Comparison of ENCODE assay signal across 10 cellular contexts in the genomic region with DNA sequence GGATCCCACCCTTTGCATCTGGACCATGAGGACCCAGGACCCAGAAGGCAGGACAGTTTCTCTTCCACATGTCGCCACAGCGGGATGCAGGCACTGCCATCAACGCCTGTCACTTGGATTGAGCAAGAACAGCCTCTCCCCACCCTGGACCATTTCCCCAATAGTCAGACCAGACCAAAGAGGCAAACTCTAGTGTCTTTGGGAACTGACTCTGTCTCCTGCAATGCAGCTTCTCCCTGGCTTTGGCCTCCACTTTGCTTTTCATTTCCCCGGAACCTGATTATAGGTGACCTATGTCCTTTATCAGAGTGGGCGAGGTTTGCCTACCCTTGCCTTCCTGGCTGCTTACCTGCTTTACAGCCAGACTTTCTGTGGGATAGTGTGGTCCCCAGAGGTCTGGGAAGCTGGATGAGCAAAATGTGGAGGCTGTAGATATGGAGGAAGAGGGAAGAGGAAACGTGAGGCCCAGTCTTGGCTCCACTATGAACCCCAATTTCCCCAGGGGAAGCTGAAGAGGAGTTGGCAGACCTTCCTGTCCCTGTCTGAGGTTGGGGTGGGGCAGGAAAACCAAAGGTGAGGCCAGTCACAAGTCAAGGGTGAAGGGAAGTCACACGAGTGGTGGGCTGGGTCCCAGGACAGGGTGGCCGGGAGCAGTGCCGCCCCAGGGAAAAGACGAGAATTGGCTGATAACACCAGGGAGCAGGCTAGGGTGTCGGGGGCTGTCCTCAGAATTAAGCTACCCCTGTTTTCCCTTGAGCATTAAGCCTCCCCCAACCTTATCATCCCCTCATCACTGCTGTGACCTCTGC. TPM values are rescaled to one million over a fixed set of nuclear protein-coding genes. Genes with fewer than 3 reads are reported as not detected.
A peak's percentile ranks its signal among the peaks of the same experiment; 100 is the strongest.
DNase-seq lines count a peak whose midpoint lies in the region; ATAC-seq and TF ChIP-seq lines count a peak whose summit lies in the region.
"Had no signal": no experiment of that assay in that cellular context is flagged by ENCODE, and none has a peak within 500 bp of the region (broad histone marks: within the 10 kb centered on the region; RNA-seq: fewer than 3 reads in every experiment).

No MANE protein-coding gene starts in this region.

- H3K4me3 ChIP-seq in Peyer's patch (peak overlapping the region in 2 of 4 donors; percentile 57 to 61), esophagus squamous epithelium (no peak overlapping the region), suprapubic skin (peak overlapping the region; percentile 3)
- H3K4me3 ChIP-seq: smooth muscle cell had no signal

- in situ Hi-C loops in ACHN (cut with HindIII; ENCODE audit: low pct_ligation_motif_present, low pct_unique_long_range_greater_than_20kb, low sequenced_read_pairs) = no loop called here

- H3K9me3 ChIP-seq in Peyer's patch (no peaks in the 10 kb centered on the region), esophagus squamous epithelium (no peaks in the 10 kb centered on the region), suprapubic skin (no peaks in the 10 kb centered on the region)

- no peaks in the 10 kb centered on the region for H3K9me3 Mint-ChIP-seq in activated T-cell treated with anti-CD3 and anti-CD28 coated beads, Interleukin-2, amount 50 U/mL, for 72 hours

- H3K27ac Mint-ChIP-seq in activated T-cell treated with anti-CD3 and anti-CD28 coated beads, Interleukin-2, amount 50 U/mL, for 72 hours = peak overlapping the region; percentile 32

- ATAC-seq in activated T-cell treated with anti-CD3 and anti-CD28 coated beads, Interleukin-2, amount 50 U/mL, for 72 hours (replicated peaks in 1 of 2) = no peak
- ATAC-seq in left ventricle myocardium superior (no peak), esophagus mucosa (no peak)

- WGBS in esophagus squamous epithelium, 2 donors = 70 to 74% methylated on average over 9 to 11 of the region's 11 CpGs
- 73% methylated on average over 11 of the region's 11 CpGs for WGBS in suprapubic skin

- no peak for TF ChIP-seq EP300 in suprapubic skin (IDR thresholded peaks at IDR 0.05)

- H3K36me3 ChIP-seq in Peyer's patch (peaks cover 0 to 6% (median 0%) of the 10 kb centered on the region in 3 donors), esophagus squamous epithelium (peaks cover 0 to 10% (median 0%) of the 10 kb centered on the region in 3 donors), suprapubic skin (no peaks in the 10 kb centered on the region)

- intact Hi-C loops in esophagus squamous epithelium (cut with DNase I) (no loop called here), left ventricle myocardium superior (cut with micrococcal nuclease) (no loop called here)

- TF ChIP-seq CTCF in Peyer's patch (IDR thresholded peaks at IDR 0.05) (peak in 1 of 6 experiments; percentile 2), esophagus squamous epithelium (IDR thresholded peaks at IDR 0.05) (no peak), suprapubic skin (IDR thresholded peaks at IDR 0.05) (no peak)

- peaks cover 28 to 44% of the 10 kb centered on the region in 2 donors for H3K36me3 Mint-ChIP-seq in activated T-cell treated with anti-CD3 and anti-CD28 coated beads, Interleukin-2, amount 50 U/mL, for 72 hours (ENCODE audit: insufficient read depth in 2 of 2)

- peaks cover 10% of the 10 kb centered on the region for H3K27me3 Mint-ChIP-seq in activated T-cell treated with anti-CD3 and anti-CD28 coated beads, Interleukin-2, amount 50 U/mL, for 72 hours (ENCODE audit: low read depth)

- no peak for DNase-seq in activated T-cell treated with anti-CD3 and anti-CD28 coated beads, Interleukin-2, amount 50 U/mL, for 72 hours
- no peak for DNase-seq in activated T-cell treated with anti-CD3 and anti-CD28 coated beads, Interleukin-2, amount 50 U/mL, for 48 hours
- DNase-seq in Peyer's patch (peak in 1 of 3 donors; percentile 64), esophagus squamous epithelium (lab: John Stamatoyannopoulos, UW) (no peak), suprapubic skin (ENCODE audit: low spot score in 2 of 2) (no peak), ACHN (no peak), left ventricle myocardium superior (no peak)
- DNase-seq: foreskin melanocyte had no signal

- peak overlapping the region; percentile 86 to 98 for H3K4me3 Mint-ChIP-seq in activated T-cell treated with anti-CD3 and anti-CD28 coated beads, Interleukin-2, amount 50 U/mL, for 72 hours

- peaks cover 74% of the 10 kb centered on the region for H3K4me1 Mint-ChIP-seq in activated T-cell treated with anti-CD3 and anti-CD28 coated beads, Interleukin-2, amount 50 U/mL, for 72 hours (ENCODE audit: low read depth)

- TF ChIP-seq POLR2A in Peyer's patch (IDR thresholded peaks at IDR 0.05) = peak in 1 of 2 donors; percentile 48
- TF ChIP-seq POLR2A in esophagus squamous epithelium (IDR thresholded peaks at IDR 0.05) = no peak
- no peak for TF ChIP-seq POLR2A in suprapubic skin (IDR thresholded peaks at IDR 0.05)

- no peaks in the 10 kb centered on the region for H3K27me3 ChIP-seq in Peyer's patch
- no peaks in the 10 kb centered on the region for H3K27me3 ChIP-seq in esophagus squamous epithelium
- H3K27me3 ChIP-seq in suprapubic skin = no peaks in the 10 kb centered on the region

- H3K4me1 ChIP-seq in Peyer's patch = peaks cover 5 to 38% (median 14%) of the 10 kb centered on the region in 4 donors
- H3K4me1 ChIP-seq in esophagus squamous epithelium = peaks cover 54 to 80% (median 58%) of the 10 kb centered on the region in 3 donors
- peaks cover 64% of the 10 kb centered on the region for H3K4me1 ChIP-seq in suprapubic skin

- peak overlapping the region in 3 of 4 donors; percentile 71 to 92 (median 84) for H3K27ac ChIP-seq in Peyer's patch
- H3K27ac ChIP-seq in esophagus squamous epithelium = peak overlapping the region; percentile 17 to 69 (median 38)
- peak overlapping the region; percentile 20 for H3K27ac ChIP-seq in suprapubic skin

RNA-seq across cellular contexts. Expression of gene VDR, which starts 3.3 kb away (rescaled TPM):
- total RNA-seq in activated T-cell treated with anti-CD3 and anti-CD28 coated beads, Interleukin-2, amount 50 U/mL, for 72 hours = 100 to 1,000 TPM; 217 to 224 TPM
- total RNA-seq in Peyer's patch (100 to 1,000 TPM in 3 of 4 donors, 10 to 100 TPM in 1; 75.1 to 193 (median 156) TPM), esophagus squamous epithelium (10 to 100 TPM; 16.6 to 25.0 (median 21.3) TPM), suprapubic skin (10 to 100 TPM; 36.7 to 47.9 (median 41.2) TPM), left ventricle myocardium superior (0.20 TPM), esophagus mucosa (18.0 TPM)

Comparison
In these comparisons a context has a peak if more than half of its experiments do, and no peak if none do; other contexts are left out.
1. H3K27ac ChIP-seq: peak in every context shown above with its lines; median percentile 84 in Peyer's patch; 38 in esophagus squamous epithelium; 20 in suprapubic skin.
2. RNA of gene VDR, which starts 3.3 kb away (total RNA-seq): 217 to 224 TPM in activated T-cell treated with anti-CD3 and anti-CD28 coated beads, Interleukin-2, amount 50 U/mL, for 72 hours, 75.1 to 193 TPM in Peyer's patch, 36.7 to 47.9 TPM in suprapubic skin, 16.6 to 25.0 TPM in esophagus squamous epithelium and 18.0 TPM in esophagus mucosa (single experiment); 0.20 TPM in left ventricle myocardium superior (single experiment); every median in the first group is over 10 times any median in the second.